ENCODE assay signal across 1 cellular context in genomic region chr9:134592018-134592818, GRCh38.
TF ChIP-seq lines count a peak whose summit lies in the region.

No MANE protein-coding gene starts in this region.

TF ChIP-seq in HepG2, 621 proteins besides CTCF, POLR2A, EP300 and RAD21 (continued from another document and continues in another):
- TF ChIP-seq ZNF275 (CRISPR knock-in tag; IDR thresholded peaks at IDR 0.05; ENCODE audit: borderline replicate concordance) (no peak), GMEB2 (CRISPR knock-in tag; IDR thresholded peaks at IDR 0.05; ENCODE audit: low read depth) (no peak), ZNF33B (CRISPR knock-in tag; IDR thresholded peaks at IDR 0.05) (no peak), NFE2 (CRISPR knock-in tag; IDR thresholded peaks at IDR 0.05) (no peak; the same call in 1 of the 2 replicates), RARG (CRISPR knock-in tag; IDR thresholded peaks at IDR 0.05; ENCODE audit: low read depth) (no peak), PRDM15 (CRISPR knock-in tag; IDR thresholded peaks at IDR 0.05) (no peak), ZNF7 (CRISPR knock-in tag; IDR thresholded peaks at IDR 0.05) (no peak), RARA (CRISPR knock-in tag; IDR thresholded peaks at IDR 0.05) (no peak), PBX3 (CRISPR knock-in tag; IDR thresholded peaks at IDR 0.05; ENCODE audit: borderline replicate concordance) (no peak), ARHGAP35 (CRISPR knock-in tag; IDR thresholded peaks at IDR 0.05; ENCODE audit: borderline replicate concordance) (no peak), ZNF138 (CRISPR knock-in tag; IDR thresholded peaks at IDR 0.05; ENCODE audit: low read depth) (no peak), MBNL3 (CRISPR knock-in tag; conservative IDR thresholded peaks at IDR 0.05) (no peak), ZNF451 (CRISPR knock-in tag; IDR thresholded peaks at IDR 0.05) (peak; percentile 53; the same call in 1 of the 2 replicates), ZNF234 (CRISPR knock-in tag; conservative IDR thresholded peaks at IDR 0.05) (no peak), RBFOX2 (IDR thresholded peaks at IDR 0.05; ENCODE audit: low read depth, low read length) (no peak), ZNF556 (CRISPR knock-in tag; IDR thresholded peaks at IDR 0.05; ENCODE audit: borderline replicate concordance) (no peak), MEIS2 (CRISPR knock-in tag; IDR thresholded peaks at IDR 0.05) (no peak), HMG20A (CRISPR knock-in tag; IDR thresholded peaks at IDR 0.05; ENCODE audit: borderline replicate concordance) (no peak), ETS1 (CRISPR knock-in tag; IDR thresholded peaks at IDR 0.05) (no peak), U2AF2 (IDR thresholded peaks at IDR 0.05; ENCODE audit: low read depth, low read length) (no peak), BRD4 (CRISPR knock-in tag; IDR thresholded peaks at IDR 0.05) (no peak), ZSCAN9 (CRISPR knock-in tag; IDR thresholded peaks at IDR 0.05; ENCODE audit: borderline replicate concordance) (no peak), ZNF501 (CRISPR knock-in tag; IDR thresholded peaks at IDR 0.05) (no peak), ZNF776 (CRISPR knock-in tag; IDR thresholded peaks at IDR 0.05) (no peak), ZSCAN22 (CRISPR knock-in tag; IDR thresholded peaks at IDR 0.05) (no peak), ZNF34 (CRISPR knock-in tag; IDR thresholded peaks at IDR 0.05; ENCODE audit: borderline replicate concordance) (no peak), HDAC1 (CRISPR knock-in tag; IDR thresholded peaks at IDR 0.05) (peak; percentile 17; the same call in 1 of the 2 replicates), ELF3 (CRISPR knock-in tag; IDR thresholded peaks at IDR 0.05) (no peak), HOXA3 (CRISPR knock-in tag; IDR thresholded peaks at IDR 0.05) (no peak), ZBTB49 (CRISPR knock-in tag; IDR thresholded peaks at IDR 0.05; ENCODE audit: borderline replicate concordance) (no peak), DBP (CRISPR knock-in tag; IDR thresholded peaks at IDR 0.05; ENCODE audit: not compliant biosample characterization) (no peak), SSRP1 (CRISPR knock-in tag; IDR thresholded peaks at IDR 0.05) (no peak), ATM (IDR thresholded peaks at IDR 0.05; ENCODE audit: borderline replicate concordance) (no peak), TARDBP (CRISPR knock-in tag; IDR thresholded peaks at IDR 0.05) (0 out of 2 replicates have a peak, but pooled peaks have one; percentile 30), ZSCAN30 (CRISPR knock-in tag; IDR thresholded peaks at IDR 0.05) (no peak), CEBPB (IDR thresholded peaks at IDR 0.05; ENCODE audit: borderline replicate concordance, low read depth, low read length) (no peak), JUND (CRISPR knock-in tag; IDR thresholded peaks at IDR 0.05) (peak; percentile 75), HNRNPL (IDR thresholded peaks at IDR 0.05; ENCODE audit: low read depth, low read length) (0 out of 2 replicates have a peak, but pooled peaks have one; percentile 43), KLF13 (CRISPR knock-in tag; IDR thresholded peaks at IDR 0.05) (0 out of 2 replicates have a peak, but pooled peaks have one; percentile 30), LBX2 (CRISPR knock-in tag; IDR thresholded peaks at IDR 0.05; ENCODE audit: borderline replicate concordance) (no peak), HDAC2 (CRISPR knock-in tag; IDR thresholded peaks at IDR 0.05) (0 out of 2 replicates have a peak, but pooled peaks have one; percentile 22), HINFP (CRISPR knock-in tag; IDR thresholded peaks at IDR 0.05; ENCODE audit: low read depth) (no peak), THAP8 (CRISPR knock-in tag; IDR thresholded peaks at IDR 0.05; ENCODE audit: borderline replicate concordance) (no peak), DMTF1 (CRISPR knock-in tag; IDR thresholded peaks at IDR 0.05) (no peak), ZNF225 (CRISPR knock-in tag; IDR thresholded peaks at IDR 0.05) (no peak), CREB3 (CRISPR knock-in tag; IDR thresholded peaks at IDR 0.05) (no peak), SP5 (CRISPR knock-in tag; IDR thresholded peaks at IDR 0.05; ENCODE audit: borderline replicate concordance, low read depth) (no peak), SP140L (CRISPR knock-in tag; IDR thresholded peaks at IDR 0.05; ENCODE audit: borderline replicate concordance) (no peak), ZNF432 (CRISPR knock-in tag; IDR thresholded peaks at IDR 0.05; ENCODE audit: borderline replicate concordance) (no peak), ZNF337 (CRISPR knock-in tag; IDR thresholded peaks at IDR 0.05; ENCODE audit: borderline replicate concordance, low read depth) (no peak), ZNF3 (CRISPR knock-in tag; IDR thresholded peaks at IDR 0.05) (no peak)
